ENCODE assay signal across 22 cellular contexts in genomic region chr4:158032733-158033415, GRCh38.
DNase-seq lines count a peak whose midpoint lies in the region; ATAC-seq, FAIRE-seq and TF ChIP-seq lines count a peak whose summit lies in the region.
"Had no signal": no experiment of that assay in that cellular context is flagged by ENCODE, and none has a peak within 500 bp of the region (broad histone marks: within the 10 kb centered on the region; RNA-seq: fewer than 3 reads in every experiment).

No MANE protein-coding gene starts in this region.

- 94% methylated on average over 4 of the region's 4 CpGs for WGBS in HepG2 (ENCODE audit: low lambda C conversion rate)
- WGBS in right lobe of liver (ENCODE audit: insufficient coverage, low coverage, low lambda C conversion rate, missing lambda C conversion rate) = 36% methylated on average over 4 of the region's 4 CpGs
- 9% methylated on average over 4 of the region's 4 CpGs for WGBS in pancreas, 2 donors

- no peaks in the 10 kb centered on the region for H3K4me1 Mint-ChIP-seq in stimulated activated naive B cell treated with anti-CD40 and anti-IgM and Interleukin-4, amounts not matched to agents 10 μg/mL and 1 μg/mL and 100 μg/mL, for 72 hours
- H3K4me1 Mint-ChIP-seq: activated CD4-positive, alpha-beta T cell treated with anti-CD3 and anti-CD28 coated beads, Interleukin-2, amount 10 ng/mL, durations not matched to agents 24 days and 14 days; activated CD8-positive, alpha-beta memory T cell treated with anti-CD3 and anti-CD28 coated beads, Interleukin-2, amount 10 ng/mL, durations not matched to agents 7 days and 5 days; activated naive CD8-positive, alpha-beta T cell treated with anti-CD3 and anti-CD28 coated beads, Interleukin-2, amount 10 ng/mL, durations not matched to agents 7 days and 5 days; naive B cell had no signal

- TF ChIP-seq EP300 in HepG2 (IDR thresholded peaks at IDR 0.05; ENCODE audit: low read depth in 2 of 2, low read length in 2 of 2) (no peak), HepG2 (CRISPR knock-in tag; IDR thresholded peaks at IDR 0.05; ENCODE audit: borderline replicate concordance) (no peak)

- H3K4me3 ChIP-seq in HepG2 (replicated peaks in 1 of 3; ENCODE audit: insufficient read depth in 1 of 3, low read depth in 2 of 3, low read length in 3 of 3) (no peak overlapping the region), right lobe of liver (no peak overlapping the region), pancreas (peak overlapping the region in 2 of 4 donors; percentile 10 to 14)
- H3K4me3 ChIP-seq: BLaER1 treated with 17β-estradiol and CSF1 and Interleukin-3, amounts not matched to agents 10 nM and 100 nM; coronary artery had no signal

- H3K36me3 Mint-ChIP-seq in stimulated activated naive B cell treated with anti-CD40 and anti-IgM and Interleukin-4, amounts not matched to agents 10 μg/mL and 1 μg/mL and 100 μg/mL, for 72 hours = no peaks in the 10 kb centered on the region
- H3K36me3 Mint-ChIP-seq: activated CD8-positive, alpha-beta memory T cell treated with anti-CD3 and anti-CD28 coated beads, Interleukin-2, amount 10 ng/mL, durations not matched to agents 7 days and 5 days; activated naive CD8-positive, alpha-beta T cell treated with anti-CD3 and anti-CD28 coated beads, Interleukin-2, amount 10 ng/mL, durations not matched to agents 7 days and 5 days; naive B cell had no signal

- no TSS peak for BruUV-seq in HepG2 (replicated peaks; lab: Mats Ljungman, UMichigan)

- in situ Hi-C loops in HepG2 (cut with HindIII; ENCODE audit: extremely low pct_ligation_motif_present, low pct_unique_long_range_greater_than_20kb) = loop anchor here (25.0 kb wide), 1 partner anchor 1071 kb away; the partner anchor contains the start of gene PDGFC

- DNase-seq in HepG2 (ENCODE audit: low spot score) (no peak), right lobe of liver (no peak), erythroblast (lab: John Stamatoyannopoulos, UW) (peak; percentile 37 to 68), pancreas (no peak), NCI-H2171 (lab: John Stamatoyannopoulos, UW) (no peak)
- DNase-seq in stimulated activated naive B cell treated with anti-CD40 and anti-IgM and Interleukin-4, amounts not matched to agents 10 μg/mL and 1 μg/mL and 100 μg/mL, for 72 hours = no peak
- DNase-seq: activated CD4-positive, alpha-beta T cell treated with anti-CD3 and anti-CD28 coated beads, Interleukin-2, amount 10 ng/mL, durations not matched to agents 24 days and 14 days; activated CD8-positive, alpha-beta memory T cell treated with anti-CD3 and anti-CD28 coated beads, Interleukin-2, amount 10 ng/mL, durations not matched to agents 7 days and 5 days; activated naive CD8-positive, alpha-beta T cell treated with anti-CD3 and anti-CD28 coated beads, Interleukin-2, amount 10 ng/mL, durations not matched to agents 7 days and 5 days; islet precursor cell; naive B cell; NCI-H1417; NCI-H524; posterior cingulate gyrus; stimulated activated CD4-positive, alpha-beta T cell treated with anti-CD3 and anti-CD28 coated beads, Interleukin-4, amount 100 ng/mL, for 1 hour had no signal

- TF ChIP-seq POLR2A in HepG2 (IDR thresholded peaks at IDR 0.05; ENCODE audit: insufficient read depth in 1 of 2, low read depth in 2 of 2, low read length in 2 of 2) = no peak
- TF ChIP-seq POLR2A in right lobe of liver (IDR thresholded peaks at IDR 0.05) = no peak
- TF ChIP-seq POLR2A in erythroblast (IDR thresholded peaks at IDR 0.05; ENCODE audit: low read length) = no peak

- no peak overlapping the region for H3K4me3 Mint-ChIP-seq in stimulated activated naive B cell treated with anti-CD40 and anti-IgM and Interleukin-4, amounts not matched to agents 10 μg/mL and 1 μg/mL and 100 μg/mL, for 72 hours
- H3K4me3 Mint-ChIP-seq: activated CD4-positive, alpha-beta T cell treated with anti-CD3 and anti-CD28 coated beads, Interleukin-2, amount 10 ng/mL, durations not matched to agents 24 days and 14 days; activated CD8-positive, alpha-beta memory T cell treated with anti-CD3 and anti-CD28 coated beads, Interleukin-2, amount 10 ng/mL, durations not matched to agents 7 days and 5 days; activated naive CD8-positive, alpha-beta T cell treated with anti-CD3 and anti-CD28 coated beads, Interleukin-2, amount 10 ng/mL, durations not matched to agents 7 days and 5 days; activated T-helper 1 cell treated with anti-CD3 and anti-CD28 coated beads, Interleukin-12 subunit alpha, Interleukin-12 subunit beta, Interleukin-2, Interleukin-4 antibody, amounts not matched to agents 30 ng/mL and 10 ng/mL and 1 ng/mL, durations not matched to agents 14 hours and 24 hours and 36 hours; naive B cell had no signal

- intact Hi-C loops in HepG2 (cut with micrococcal nuclease; ENCODE audit: unreplicated experiment) (no loop called here), right lobe of liver (cut with DNase I) (no loop called here), pancreas (cut with DNase I) (no loop called here)

- ATAC-seq in HepG2 (no peak), right lobe of liver (no peak), pancreas (peak in 1 of 4 donors; percentile 21), HG02852 (IDR thresholded peaks at IDR 0.05; ENCODE audit: unreplicated experiment) (no peak), HG03025 (IDR thresholded peaks at IDR 0.05; ENCODE audit: low FRiP score, unreplicated experiment) (no peak)
- no peak for ATAC-seq in stimulated activated naive B cell treated with anti-CD40 and anti-IgM and Interleukin-4, amounts not matched to agents 10 μg/mL and 1 μg/mL and 100 μg/mL, for 72 hours (replicated peaks)
- ATAC-seq: activated CD8-positive, alpha-beta memory T cell treated with anti-CD3 and anti-CD28 coated beads, Interleukin-2, amount 10 ng/mL, durations not matched to agents 7 days and 5 days had no signal

- H3K9me3 ChIP-seq in HepG2 (ENCODE audit: low read length) (peaks cover 14% of the 10 kb centered on the region), right lobe of liver (no peaks in the 10 kb centered on the region), pancreas (no peaks in the 10 kb centered on the region)

- H3K4me1 ChIP-seq in HepG2 (ENCODE audit: insufficient read depth, low read length) (peaks cover 57% of the 10 kb centered on the region), right lobe of liver (no peaks in the 10 kb centered on the region), pancreas (peaks cover 0 to 21% (median 17%) of the 10 kb centered on the region in 3 donors)

- H3K4me2 ChIP-seq in HepG2 (ENCODE audit: low read depth, low read length) = peak overlapping the region; percentile 47

- FAIRE-seq in HepG2 (lab: Jason Lieb, UNC) (no peak), pancreas (lab: Jason Lieb, UNC) (no peak)
- FAIRE-seq: endometrium had no signal

- CTCF ChIA-PET in HepG2 (lab: Yijun Ruan, JAX; ENCODE audit: low intra/inter-chr PET ratio, low total read pairs) = no interaction called here

- H2AFZ ChIP-seq in HepG2 (ENCODE audit: low read length) = no peak overlapping the region

- POLR2A ChIA-PET in HepG2 (lab: Yijun Ruan, JAX) = interaction anchor here (1.5 kb wide), 1 partner anchor 13 kb away, joined by 4 read pairs; no protein-coding TSS in a partner anchor

- no peaks in the 10 kb centered on the region for H4K20me1 ChIP-seq in HepG2 (ENCODE audit: insufficient read depth, low read length)
- H4K20me1 ChIP-seq: BLaER1 treated with 17β-estradiol and CSF1 and Interleukin-3, amounts not matched to agents 10 nM and 100 nM had no signal

- H3K27ac ChIP-seq in HepG2 (ENCODE audit: extremely low read length, insufficient read depth, low read length) (peak overlapping the region; percentile 33), right lobe of liver (no peak overlapping the region), pancreas (peak overlapping the region; percentile 11 to 89 (median 59))
- H3K27ac ChIP-seq: brain microvascular endothelial cell had no signal

- H3K27me3 Mint-ChIP-seq in stimulated activated naive B cell treated with anti-CD40 and anti-IgM and Interleukin-4, amounts not matched to agents 10 μg/mL and 1 μg/mL and 100 μg/mL, for 72 hours = no peaks in the 10 kb centered on the region
- H3K27me3 Mint-ChIP-seq: activated CD4-positive, alpha-beta T cell treated with anti-CD3 and anti-CD28 coated beads, Interleukin-2, amount 10 ng/mL, durations not matched to agents 24 days and 14 days; activated CD8-positive, alpha-beta memory T cell treated with anti-CD3 and anti-CD28 coated beads, Interleukin-2, amount 10 ng/mL, durations not matched to agents 7 days and 5 days; activated naive CD8-positive, alpha-beta T cell treated with anti-CD3 and anti-CD28 coated beads, Interleukin-2, amount 10 ng/mL, durations not matched to agents 7 days and 5 days; naive B cell had no signal

- TF ChIP-seq CTCF in HepG2 (CRISPR knock-in tag; IDR thresholded peaks at IDR 0.05) (no peak), right lobe of liver (IDR thresholded peaks at IDR 0.05) (no peak), pancreas (IDR thresholded peaks at IDR 0.05) (no peak)

- peaks cover 6 to 18% of the 10 kb centered on the region in 2 donors for H3K9me3 Mint-ChIP-seq in stimulated activated naive B cell treated with anti-CD40 and anti-IgM and Interleukin-4, amounts not matched to agents 10 μg/mL and 1 μg/mL and 100 μg/mL, for 72 hours
- H3K9me3 Mint-ChIP-seq: activated CD4-positive, alpha-beta T cell treated with anti-CD3 and anti-CD28 coated beads, Interleukin-2, amount 10 ng/mL, durations not matched to agents 24 days and 14 days; activated naive CD8-positive, alpha-beta T cell treated with anti-CD3 and anti-CD28 coated beads, Interleukin-2, amount 10 ng/mL, durations not matched to agents 7 days and 5 days had no signal

- H3K79me2 ChIP-seq in HepG2 (ENCODE audit: insufficient read depth, low read length) = no peaks in the 10 kb centered on the region

- H3K36me3 ChIP-seq in HepG2 (replicated peaks in 1 of 2; ENCODE audit: control insufficient read depth in 1 of 2, insufficient read depth in 2 of 2, low read length in 2 of 2) (no peaks in the 10 kb centered on the region), right lobe of liver (no peaks in the 10 kb centered on the region), pancreas (no peaks in the 10 kb centered on the region)
- H3K36me3 ChIP-seq: brain microvascular endothelial cell had no signal

- no peak overlapping the region for H3K9ac ChIP-seq in HepG2 (ENCODE audit: insufficient read depth, low read depth, low read length)

- no peak overlapping the region for H3K27ac Mint-ChIP-seq in stimulated activated naive B cell treated with anti-CD40 and anti-IgM and Interleukin-4, amounts not matched to agents 10 μg/mL and 1 μg/mL and 100 μg/mL, for 72 hours
- H3K27ac Mint-ChIP-seq: activated CD4-positive, alpha-beta T cell treated with anti-CD3 and anti-CD28 coated beads, Interleukin-2, amount 10 ng/mL, durations not matched to agents 24 days and 14 days; activated CD8-positive, alpha-beta memory T cell treated with anti-CD3 and anti-CD28 coated beads, Interleukin-2, amount 10 ng/mL, durations not matched to agents 7 days and 5 days; activated naive CD8-positive, alpha-beta T cell treated with anti-CD3 and anti-CD28 coated beads, Interleukin-2, amount 10 ng/mL, durations not matched to agents 7 days and 5 days; activated T-helper 1 cell treated with anti-CD3 and anti-CD28 coated beads, Interleukin-12 subunit alpha, Interleukin-12 subunit beta, Interleukin-2, Interleukin-4 antibody, amounts not matched to agents 30 ng/mL and 10 ng/mL and 1 ng/mL, durations not matched to agents 14 hours and 24 hours and 36 hours; naive B cell had no signal

- no peaks in the 10 kb centered on the region for H3K27me3 ChIP-seq in HepG2 (ENCODE audit: control insufficient read depth in 1 of 2, insufficient read depth in 2 of 2, low read length in 2 of 2)
- H3K27me3 ChIP-seq in right lobe of liver = no peaks in the 10 kb centered on the region
- no peaks in the 10 kb centered on the region for H3K27me3 ChIP-seq in pancreas
- H3K27me3 ChIP-seq: BLaER1 treated with 17β-estradiol and CSF1 and Interleukin-3, amounts not matched to agents 10 nM and 100 nM; brain microvascular endothelial cell had no signal

- TF ChIP-seq RAD21 in HepG2 (CRISPR knock-in tag; IDR thresholded peaks at IDR 0.05) = no peak

Comparison
In these comparisons a context has a peak if more than half of its experiments do, and no peak if none do; other contexts are left out.
1. H3K27ac ChIP-seq: peak in HepG2 (single experiment) and pancreas (4 of 4); none in right lobe of liver (0 of 3).
2. DNase-seq: peak in erythroblast (2 of 2); none in HepG2 (single experiment), right lobe of liver (0 of 3), pancreas (0 of 6), stimulated activated naive B cell treated with anti-CD40 and anti-IgM and Interleukin-4, amounts not matched to agents 10 μg/mL and 1 μg/mL and 100 μg/mL, for 72 hours (single experiment) and NCI-H2171 (single experiment).